In genomic region chr3:71681224-71681668, GRCh38 we compare ENCODE assay signal across 8 cellular contexts. TPM values are rescaled to one million over a fixed set of nuclear protein-coding genes. Genes with fewer than 3 reads are reported as not detected.
DNase-seq lines count a peak whose midpoint lies in the region; ATAC-seq and TF ChIP-seq lines count a peak whose summit lies in the region.

No MANE protein-coding gene starts in this region.

- POLR2A ChIA-PET in CD8-positive, alpha-beta T cell (lab: Charles Lee): no interaction called here
- POLR2A ChIA-PET in HEK293T (lab: Yijun Ruan, JAX): interaction anchor here (1.0 kb wide), 1 partner anchor 99 kb away, joined by 3 read pairs; no protein-coding TSS in a partner anchor

- peak; percentile 29 for ATAC-seq in CD8-positive, alpha-beta T cell
- peak; percentile 88 for ATAC-seq in left lung
- ATAC-seq in GM18861 (IDR thresholded peaks at IDR 0.05; ENCODE audit: unreplicated experiment): no peak
- no peak for ATAC-seq in GM19397 (IDR thresholded peaks at IDR 0.05; ENCODE audit: unreplicated experiment)

- peaks cover 18% of the 10 kb centered on the region for H3K36me3 ChIP-seq in CD8-positive, alpha-beta T cell (ENCODE audit: insufficient read depth, low read length)
- H3K36me3 ChIP-seq in SJSA1 (no peaks in the 10 kb centered on the region), colonic mucosa (no peaks in the 10 kb centered on the region), left lung (peaks cover 0 to 5% of the 10 kb centered on the region in 2 donors)

- no peaks in the 10 kb centered on the region for H3K9me3 Mint-ChIP-seq in CD8-positive, alpha-beta T cell

- CTCF ChIA-PET in CD8-positive, alpha-beta T cell (lab: Charles Lee): interaction anchor here (0.9 to 2.0 kb wide), 10 partner anchors 10 to 1171 kb away, joined by 3 to 6 read pairs (median 4); no protein-coding TSS in a partner anchor
- CTCF ChIA-PET in HEK293T (lab: Yijun Ruan, JAX): interaction anchor here (0.6 to 1.4 kb wide), 6 partner anchors 11 to 21 kb away, joined by 3 to 10 read pairs (median 4); no protein-coding TSS in a partner anchor

- H3K27ac Mint-ChIP-seq in CD8-positive, alpha-beta T cell: peak overlapping the region; percentile 18

- intact Hi-C loops in CD8-positive, alpha-beta T cell (cut with DNase I, micrococcal nuclease): loop anchor here (1.0 to 2.0 kb wide), 3 partner anchors 98 to 1617 kb away; partner anchors contain the start of gene FOXP1 (in 1 of the 2)
- intact Hi-C loops in colonic mucosa (cut with DNase I): no loop called here
- intact Hi-C loops in left lung (cut with DNase I): no loop called here

- H3K4me3 Mint-ChIP-seq in CD8-positive, alpha-beta T cell: no peak overlapping the region

- peak in 4 of 7 experiments; percentile 10 to 40 (median 31) for DNase-seq in CD8-positive, alpha-beta T cell
- peak; percentile 64 for DNase-seq in HEK293T (ENCODE audit: extremely low spot score)
- DNase-seq in SJSA1 (ENCODE audit: low read depth in 1 of 2, low spot score in 2 of 2): peak; percentile 42 to 51
- peak; percentile 51 for DNase-seq in colonic mucosa
- peak; percentile 67 to 80 for DNase-seq in left lung
- DNase-seq in stimulated activated CD4-positive, alpha-beta T cell treated with anti-CD3 and anti-CD28 coated beads, TNF-alpha, amount 100 ng/mL, for 48 hours (ENCODE audit: low read depth in 3 of 3): peak in 2 of 3 donors; percentile 19 to 20

- peaks cover 63% of the 10 kb centered on the region for H3K36me3 Mint-ChIP-seq in CD8-positive, alpha-beta T cell

- TF ChIP-seq CTCF in CD8-positive, alpha-beta T cell (IDR thresholded peaks at IDR 0.05): peak; percentile 47
- no peak for TF ChIP-seq CTCF in colonic mucosa (IDR thresholded peaks at IDR 0.05)
- TF ChIP-seq CTCF in left lung (IDR thresholded peaks at IDR 0.05): peak; percentile 52 to 57

- no peak overlapping the region for H3K27ac ChIP-seq in CD8-positive, alpha-beta T cell (ENCODE audit: low read depth, low read length)
- H3K27ac ChIP-seq in SJSA1: peak overlapping the region; percentile 16
- H3K27ac ChIP-seq in colonic mucosa: peak overlapping the region; percentile 61
- H3K27ac ChIP-seq in left lung: peak overlapping the region in 1 of 2 donors; percentile 63

- no peaks in the 10 kb centered on the region for H3K9me3 ChIP-seq in CD8-positive, alpha-beta T cell (ENCODE audit: low read length)
- H3K9me3 ChIP-seq in SJSA1 (replicated peaks): no peaks in the 10 kb centered on the region
- no peaks in the 10 kb centered on the region for H3K9me3 ChIP-seq in colonic mucosa
- H3K9me3 ChIP-seq in left lung: no peaks in the 10 kb centered on the region

- H3K4me3 ChIP-seq in CD8-positive, alpha-beta T cell (ENCODE audit: low read depth, low read length): no peak overlapping the region
- H3K4me3 ChIP-seq in SJSA1 (no peak overlapping the region), colonic mucosa (no peak overlapping the region), left lung (no peak overlapping the region)

- H3K4me1 Mint-ChIP-seq in CD8-positive, alpha-beta T cell (ENCODE audit: low read depth): peaks cover 10% of the 10 kb centered on the region

- no peaks in the 10 kb centered on the region for H3K27me3 ChIP-seq in CD8-positive, alpha-beta T cell (ENCODE audit: insufficient read depth, low read length)
- no peaks in the 10 kb centered on the region for H3K27me3 ChIP-seq in SJSA1 (replicated peaks)
- H3K27me3 ChIP-seq in colonic mucosa: no peaks in the 10 kb centered on the region
- no peaks in the 10 kb centered on the region for H3K27me3 ChIP-seq in left lung

- no peak overlapping the region for H3K9ac ChIP-seq in colonic mucosa (ENCODE audit: low read depth in 2 of 2, low read length in 2 of 2)

- H3K27me3 Mint-ChIP-seq in CD8-positive, alpha-beta T cell (ENCODE audit: low read depth): no peaks in the 10 kb centered on the region

- no peaks in the 10 kb centered on the region for H3K4me1 ChIP-seq in CD8-positive, alpha-beta T cell (ENCODE audit: insufficient read depth, low read length)
- H3K4me1 ChIP-seq in SJSA1 (replicated peaks) (peaks cover 25% of the 10 kb centered on the region), colonic mucosa (peaks cover 6% of the 10 kb centered on the region), left lung (peaks cover 13 to 51% of the 10 kb centered on the region in 2 donors)

TF ChIP-seq in HEK293T, 16 proteins besides CTCF, POLR2A, EP300 and RAD21:
- TF ChIP-seq ELF4 (IDR thresholded peaks at IDR 0.05) (no peak), CTBP1 (IDR thresholded peaks at IDR 0.05; ENCODE audit: borderline replicate concordance) (no peak), NFRKB (IDR thresholded peaks at IDR 0.05) (no peak), ARNT (IDR thresholded peaks at IDR 0.05) (no peak), LEF1 (IDR thresholded peaks at IDR 0.05; ENCODE audit: borderline replicate concordance) (no peak), FOXA1 (IDR thresholded peaks at IDR 0.05) (no peak), FOXK2 (IDR thresholded peaks at IDR 0.05) (no peak), HDGF (IDR thresholded peaks at IDR 0.05; ENCODE audit: borderline replicate concordance) (no peak), L3MBTL2 (conservative IDR thresholded peaks at IDR 0.05) (no peak), TARDBP (IDR thresholded peaks at IDR 0.05) (no peak), FOXM1 (IDR thresholded peaks at IDR 0.05; ENCODE audit: borderline replicate concordance) (no peak), BHLHE40 (IDR thresholded peaks at IDR 0.05; ENCODE audit: borderline replicate concordance) (no peak), SUZ12 (IDR thresholded peaks at IDR 0.05) (no peak), ZNF384 (IDR thresholded peaks at IDR 0.05) (no peak), SP1 (IDR thresholded peaks at IDR 0.05) (no peak), PKNOX1 (IDR thresholded peaks at IDR 0.05) (no peak)

RNA-seq across cellular contexts. Expression of gene EIF4E3, which starts 44.0 kb away (rescaled TPM):
- total RNA-seq in CD8-positive, alpha-beta T cell: 10 to 100 TPM; 33.0 to 34.5 TPM
- total RNA-seq in SJSA1 (2014; rRNA removed; shearing (Covaris generic)): 0.91 and 2.3 TPM in 2 replicates
- total RNA-seq in colonic mucosa: 10 to 100 TPM; 14.5 to 44.2 TPM
- total RNA-seq in left lung: 10 to 100 TPM; 23.2 to 34.8 TPM

Comparison
In these comparisons a context has a peak if more than half of its experiments do, and no peak if none do; other contexts are left out.
1. ATAC-seq: peak in CD8-positive, alpha-beta T cell (single experiment) and left lung (single experiment); none in GM18861 (single experiment) and GM19397 (single experiment).
2. DNase-seq: peak in every context shown above with its lines; median percentile 74 in left lung; 64 in HEK293T; 51 in colonic mucosa; 46 in SJSA1; 31 in CD8-positive, alpha-beta T cell; 20 in stimulated activated CD4-positive, alpha-beta T cell treated with anti-CD3 and anti-CD28 coated beads, TNF-alpha, amount 100 ng/mL, for 48 hours.
3. intact Hi-C loops: an anchor here in CD8-positive, alpha-beta T cell (1.0 to 2.0 kb wide); none called in colonic mucosa and left lung.